ENCODE assay signal across 22 cellular contexts in the genomic region with DNA sequence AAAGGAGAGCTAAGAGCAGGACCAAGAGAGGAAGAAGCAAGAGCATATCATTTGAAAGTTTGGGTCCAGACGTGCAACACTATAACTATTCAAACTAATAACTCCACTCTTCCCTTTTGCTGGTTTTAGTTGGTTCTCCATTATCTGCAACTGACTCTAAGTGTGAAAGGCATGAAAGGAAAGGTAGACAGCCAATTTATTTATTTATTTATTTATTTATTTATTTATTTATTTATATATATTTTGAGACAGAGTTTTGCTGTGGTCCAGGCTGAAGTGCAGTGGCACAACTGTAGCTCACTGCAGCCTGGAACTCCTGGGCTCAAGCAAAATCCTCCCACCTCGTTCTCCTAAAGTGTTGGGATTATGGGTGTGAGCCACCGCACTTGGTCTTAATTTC.
"Had no signal": no experiment of that assay in that cellular context is flagged by ENCODE, and none has a peak within 500 bp of the region (broad histone marks: within the 10 kb centered on the region; RNA-seq: fewer than 3 reads in every experiment).

No MANE protein-coding gene starts in this region.

- H3K36me3 ChIP-seq: colonic mucosa, esophagus muscularis mucosa, gastroesophageal sphincter, heart left ventricle, left lung, lower lobe of right lung had no signal

- H3K27ac ChIP-seq: colonic mucosa, esophagus muscularis mucosa, foreskin keratinocyte, gastroesophageal sphincter, heart left ventricle, left lung, lower lobe of right lung had no signal

- H3K27me3 ChIP-seq: colonic mucosa, esophagus muscularis mucosa, foreskin keratinocyte, gastroesophageal sphincter, heart left ventricle, left lung had no signal

- H3K4me3 ChIP-seq: colonic mucosa, esophagus muscularis mucosa, gastroesophageal sphincter, heart left ventricle, left lung, lower lobe of right lung had no signal

- H3K9me3 ChIP-seq: colonic mucosa, esophagus muscularis mucosa, gastroesophageal sphincter, heart left ventricle, left lung, lower lobe of right lung had no signal

- H3K4me1 ChIP-seq: colonic mucosa, esophagus muscularis mucosa, gastroesophageal sphincter, lower lobe of right lung had no signal

- DNase-seq: colonic mucosa; cortex of kidney; effector CD8-positive, alpha-beta T cell; effector memory CD8-positive, alpha-beta T cell; endodermal cell; foreskin keratinocyte; heart left ventricle; hippocampal formation; left cardiac atrium; left lung; left ventricle myocardium superior; lower lobe of right lung; mesendoderm; midbrain; naive thymus-derived CD4-positive, alpha-beta T cell; natural killer cell had no signal

- FAIRE-seq: endometrium, frontal cortex, islet of Langerhans, keratinocyte had no signal

- ATAC-seq: effector memory CD8-positive, alpha-beta T cell; foreskin keratinocyte; gastroesophageal sphincter; heart left ventricle; left cardiac atrium; left lung; left ventricle myocardium superior; lower lobe of right lung; naive thymus-derived CD4-positive, alpha-beta T cell; natural killer cell had no signal
